Comparison of ENCODE assay signal across 10 cellular contexts in the genomic region with DNA sequence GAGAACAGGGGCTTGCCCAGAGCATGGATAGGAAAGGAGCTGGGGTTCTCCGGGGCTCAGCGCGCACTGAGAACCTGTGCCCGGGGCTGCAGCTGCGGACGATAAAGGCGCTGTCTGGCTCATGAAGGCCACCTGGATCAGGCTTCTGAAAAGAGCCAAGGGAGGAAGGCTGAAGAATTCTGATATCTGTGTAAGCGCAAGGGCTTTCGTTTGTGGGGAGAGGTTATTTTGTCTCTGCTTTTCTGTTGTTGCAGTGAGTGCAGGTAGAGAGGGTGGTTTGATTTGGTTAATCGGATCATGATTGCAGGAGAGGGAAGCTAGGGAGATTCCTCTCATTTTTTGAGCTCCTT.
DNase-seq lines count a peak whose midpoint lies in the region; ATAC-seq and TF ChIP-seq lines count a peak whose summit lies in the region.
"Had no signal": no experiment of that assay in that cellular context is flagged by ENCODE, and none has a peak within 500 bp of the region (broad histone marks: within the 10 kb centered on the region; RNA-seq: fewer than 3 reads in every experiment).

No MANE protein-coding gene starts in this region.

- H3K27me3 Mint-ChIP-seq in activated T-cell treated with anti-CD3 and anti-CD28 coated beads, Interleukin-2, amount 50 U/mL, for 4 hours (ENCODE audit: low read depth): no peaks in the 10 kb centered on the region

- TF ChIP-seq CTCF in tibial artery (IDR thresholded peaks at IDR 0.05): no peak

- H3K27me3 ChIP-seq in iPS-20b (ENCODE audit: insufficient read depth, low read length): peaks cover 19% of the 10 kb centered on the region
- H3K27me3 ChIP-seq in tibial artery: no peaks in the 10 kb centered on the region

- H3K9me3 ChIP-seq in iPS-20b (ENCODE audit: insufficient read depth, low read depth, low read length): no peaks in the 10 kb centered on the region
- no peaks in the 10 kb centered on the region for H3K9me3 ChIP-seq in tibial artery

- H3K4me1 ChIP-seq in iPS-20b (ENCODE audit: insufficient read depth, low read length) (peaks cover 4% of the 10 kb centered on the region; the same call in 1 of the 2 replicates), tibial artery (peaks cover 0 to 7% (median 6%) of the 10 kb centered on the region in 4 donors)

- peak overlapping the region; percentile 52 for H3K4me3 Mint-ChIP-seq in activated T-cell treated with anti-CD3 and anti-CD28 coated beads, Interleukin-2, amount 50 U/mL, for 4 hours

- H3K27ac ChIP-seq in iPS-20b (ENCODE audit: low read length) (no peak overlapping the region), tibial artery (no peak overlapping the region)

- peaks cover 8% of the 10 kb centered on the region for H3K4me1 Mint-ChIP-seq in activated T-cell treated with anti-CD3 and anti-CD28 coated beads, Interleukin-2, amount 50 U/mL, for 4 hours (ENCODE audit: low read depth)

- peak overlapping the region; percentile 59 for H3K9ac ChIP-seq in iPS-20b (ENCODE audit: low read depth, low read length)

- DNase-seq in activated T-cell treated with anti-CD3 and anti-CD28 coated beads, Interleukin-2, amount 50 U/mL, for 4 hours: no peak
- DNase-seq in activated T-cell treated with anti-CD3 and anti-CD28 coated beads for 4 hours (no peak), tibial artery (no peak), UCSD-AML1 (lab: John Stamatoyannopoulos, UW; ENCODE audit: unreplicated experiment) (no peak)
- DNase-seq in NK-92 treated with Interleukin-12 subunit alpha and Interleukin-12 subunit beta, amount 100 ng/mL, for 24 hours (lab: John Stamatoyannopoulos, UW): no peak
- DNase-seq: activated effector memory CD4-positive, alpha-beta T cell treated with Interleukin-2 at 50 U/mL for 16 hours; left cardiac atrium had no signal

- no peak for ATAC-seq in activated T-cell treated with anti-CD3 and anti-CD28 coated beads, Interleukin-2, amount 50 U/mL, for 4 hours
- ATAC-seq in SK-N-SH treated with all-trans-retinoic acid at 6 μM for 48 hours: peak; percentile 87
- no peak for ATAC-seq in HG03108 (IDR thresholded peaks at IDR 0.05; ENCODE audit: unreplicated experiment)

- H3K36me3 Mint-ChIP-seq in activated T-cell treated with anti-CD3 and anti-CD28 coated beads, Interleukin-2, amount 50 U/mL, for 4 hours (ENCODE audit: insufficient read depth): no peaks in the 10 kb centered on the region

- H3K4me3 ChIP-seq in iPS-20b (ENCODE audit: low read length) (peak overlapping the region; percentile 82), tibial artery (peak overlapping the region; percentile 31 to 32)

- no peaks in the 10 kb centered on the region for H3K9me3 Mint-ChIP-seq in activated T-cell treated with anti-CD3 and anti-CD28 coated beads, Interleukin-2, amount 50 U/mL, for 4 hours

- H3K36me3 ChIP-seq in iPS-20b (ENCODE audit: insufficient read depth, low read depth, low read length) (no peaks in the 10 kb centered on the region), tibial artery (no peaks in the 10 kb centered on the region)

- intact Hi-C loops in tibial artery (cut with DNase I; ENCODE audit: low total_unique reads): no loop called here

TF ChIP-seq in SK-N-SH treated with all-trans-retinoic acid at 6 μM for 48 hours, 23 proteins besides CTCF, POLR2A, EP300 and RAD21:
- TF ChIP-seq RARB (CRISPR knock-in tag; IDR thresholded peaks at IDR 0.05) (no peak), OSR1 (CRISPR knock-in tag; IDR thresholded peaks at IDR 0.05) (no peak), TOX (CRISPR knock-in tag; IDR thresholded peaks at IDR 0.05; ENCODE audit: borderline replicate concordance) (no peak), PPARA (CRISPR knock-in tag; IDR thresholded peaks at IDR 0.05; ENCODE audit: borderline replicate concordance) (no peak), CSRNP3 (CRISPR knock-in tag; IDR thresholded peaks at IDR 0.05) (no peak), ISL1 (CRISPR knock-in tag; IDR thresholded peaks at IDR 0.05) (no peak), CSDC2 (CRISPR knock-in tag; IDR thresholded peaks at IDR 0.05) (no peak), BACH2 (CRISPR knock-in tag; IDR thresholded peaks at IDR 0.05; ENCODE audit: borderline replicate concordance) (no peak), ARNTL (CRISPR knock-in tag; IDR thresholded peaks at IDR 0.05; ENCODE audit: borderline replicate concordance, low read depth) (no peak)
- TF ChIP-seq, protein P1, sequence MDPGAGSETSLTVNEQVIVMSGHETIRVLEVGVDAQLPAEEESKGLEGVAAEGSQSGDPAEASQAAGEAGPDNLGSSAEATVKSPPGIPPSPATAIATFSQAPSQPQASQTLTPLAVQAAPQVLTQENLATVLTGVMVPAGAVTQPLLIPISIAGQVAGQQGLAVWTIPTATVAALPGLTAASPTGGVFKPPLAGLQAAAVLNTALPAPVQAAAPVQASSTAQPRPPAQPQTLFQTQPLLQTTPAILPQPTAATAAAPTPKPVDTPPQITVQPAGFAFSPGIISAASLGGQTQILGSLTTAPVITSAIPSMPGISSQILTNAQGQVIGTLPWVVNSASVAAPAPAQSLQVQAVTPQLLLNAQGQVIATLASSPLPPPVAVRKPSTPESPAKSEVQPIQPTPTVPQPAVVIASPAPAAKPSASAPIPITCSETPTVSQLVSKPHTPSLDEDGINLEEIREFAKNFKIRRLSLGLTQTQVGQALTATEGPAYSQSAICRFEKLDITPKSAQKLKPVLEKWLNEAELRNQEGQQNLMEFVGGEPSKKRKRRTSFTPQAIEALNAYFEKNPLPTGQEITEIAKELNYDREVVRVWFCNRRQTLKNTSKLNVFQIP (CRISPR knock-in tag; IDR thresholded peaks at IDR 0.05; ENCODE audit: borderline replicate concordance, low read depth): no peak
